ENCODE assay signal across 8 cellular contexts in genomic region chr13:20191902-20192469, GRCh38. TPM values are rescaled to one million over a fixed set of nuclear protein-coding genes. Genes with fewer than 3 reads are reported as not detected.
DNase-seq lines count a peak whose midpoint lies in the region; ATAC-seq and TF ChIP-seq lines count a peak whose summit lies in the region.

No MANE protein-coding gene starts in this region.

- DNase-seq in AG04450 (ENCODE audit: low read depth, low spot score) (no peak), HL-60 (ENCODE audit: low read depth in 1 of 2, low spot score in 1 of 2) (peak in 1 of 2 experiments; percentile 33), hepatocyte (ENCODE audit: low spot score) (peak; percentile 58), sciatic nerve (ENCODE audit: low spot score) (no peak), occipital lobe (lab: John Stamatoyannopoulos, UW) (no peak), RKO (ENCODE audit: low spot score) (no peak)
- peak; percentile 29 to 40 for DNase-seq in activated T-cell treated with anti-CD3 and anti-CD28 coated beads, Interleukin-2, amount 50 U/mL, for 48 hours

- no peaks in the 10 kb centered on the region for H3K9me2 ChIP-seq in hepatocyte (replicated peaks; ENCODE audit: insufficient read depth)

- no peaks in the 10 kb centered on the region for H3K79me2 ChIP-seq in hepatocyte

- CTCF ChIA-PET in AG04450 (lab: Charles Lee) = interaction anchor here (0.8 to 1.9 kb wide), 2 partner anchors 10 kb away, joined by 5 to 16 read pairs; no protein-coding TSS in a partner anchor

- peak; percentile 45 for ATAC-seq in sciatic nerve
- no peak for ATAC-seq in GM21717 (IDR thresholded peaks at IDR 0.05; ENCODE audit: unreplicated experiment)

- POLR2A ChIA-PET in AG04450 (lab: Yijun Ruan, JAX) = no interaction called here

- no peak overlapping the region for H3K27ac ChIP-seq in AG04450 (ENCODE audit: low read depth, low read length)
- no peak overlapping the region for H3K27ac ChIP-seq in HL-60 (replicated peaks)
- no peak overlapping the region for H3K27ac ChIP-seq in hepatocyte

- intact Hi-C loops in sciatic nerve (cut with DNase I) = loop anchor here (10.0 kb wide), 1 partner anchor 293 kb away; no protein-coding TSS in a partner anchor

- H3K4me2 ChIP-seq in hepatocyte = peak overlapping the region; percentile 98

- TF ChIP-seq CTCF in AG04450 (IDR thresholded peaks at IDR 0.05; ENCODE audit: low read depth, low read length) (no peak), HL-60 (IDR thresholded peaks at IDR 0.05; ENCODE audit: insufficient read depth, low read length) (no peak), hepatocyte (IDR thresholded peaks at IDR 0.05; ENCODE audit: poor library complexity) (no peak)

- peaks cover 13% of the 10 kb centered on the region for H3K4me1 ChIP-seq in hepatocyte (ENCODE audit: insufficient read depth)

- no peaks in the 10 kb centered on the region; the same call in 1 of the 2 replicates for H3K9me3 ChIP-seq in AG04450 (ENCODE audit: control insufficient read depth, insufficient read depth, low read length)
- no peaks in the 10 kb centered on the region for H3K9me3 ChIP-seq in hepatocyte (ENCODE audit: low read depth)

- H2AFZ ChIP-seq in hepatocyte = peak overlapping the region; percentile 96

- H3K36me3 ChIP-seq in hepatocyte (replicated peaks; ENCODE audit: insufficient read depth, low read depth) = no peaks in the 10 kb centered on the region

- WGBS in hepatocyte (ENCODE audit: low lambda C conversion rate, missing lambda C conversion rate) = 13% methylated on average over 36 of the region's 36 CpGs

- H4K20me1 ChIP-seq in hepatocyte (ENCODE audit: insufficient read depth, poor library complexity, severe bottlenecking) = no peaks in the 10 kb centered on the region

- peak overlapping the region; percentile 51 for H3K4me3 ChIP-seq in AG04450 (ENCODE audit: low read depth, low read length)
- H3K4me3 ChIP-seq in HL-60 (replicated peaks; ENCODE audit: insufficient read depth, low read length) = peak overlapping the region; percentile 53
- peak overlapping the region; percentile 46 for H3K4me3 ChIP-seq in hepatocyte

- H3K27me3 ChIP-seq in AG04450 (ENCODE audit: control insufficient read depth, insufficient read depth, low read length) = peaks cover 46% of the 10 kb centered on the region
- peaks cover 22% of the 10 kb centered on the region for H3K27me3 ChIP-seq in HL-60 (ENCODE audit: insufficient read depth, poor library complexity, severe bottlenecking)
- peaks cover 53% of the 10 kb centered on the region for H3K27me3 ChIP-seq in hepatocyte

RNA-seq across cellular contexts. Expression of gene GJB2, which starts 0.8 kb away (rescaled TPM):
- polyA plus RNA-seq in AG04450 (2011; rRNA removed) (2.8 and 3.0 TPM in 2 replicates), hepatocyte (5.9 and 11.1 TPM in 2 replicates)
- polyA minus RNA-seq in AG04450 (2011; rRNA and poly(A)+ RNA removed) = 2.2 and 2.3 TPM in 2 replicates
- total RNA-seq in hepatocyte (6.1 and 10.3 TPM in 2 replicates), sciatic nerve (6.4 TPM), occipital lobe (3.1 TPM)

RNA-seq across cellular contexts. Expression of gene GJA3, which starts 31.1 kb away (rescaled TPM):
- 2.4 and 2.7 TPM in 2 replicates for polyA plus RNA-seq in AG04450 (2011; rRNA removed)
- polyA minus RNA-seq in AG04450 (2011; rRNA and poly(A)+ RNA removed) = 2.1 and 3.1 TPM in 2 replicates
- total RNA-seq in hepatocyte = 0.16 and 0.23 TPM in 2 replicates
- polyA plus RNA-seq in hepatocyte = 0.10 and 0.16 TPM in 2 replicates
- not detected for total RNA-seq in sciatic nerve
- total RNA-seq in occipital lobe = 0.16 TPM

RNA-seq across cellular contexts. Expression of gene GJB6, which starts 40.1 kb away (rescaled TPM):
- polyA plus RNA-seq in AG04450 (2011; rRNA removed) = not detected in 2 replicates
- not detected in 2 replicates for polyA minus RNA-seq in AG04450 (2011; rRNA and poly(A)+ RNA removed)
- total RNA-seq in hepatocyte = 0.52 and 2.2 TPM in 2 replicates
- 0.79 and 1.2 TPM in 2 replicates for polyA plus RNA-seq in hepatocyte
- total RNA-seq in sciatic nerve = not detected
- 8.3 TPM for total RNA-seq in occipital lobe

Comparison
In these comparisons a context has a peak if more than half of its experiments do, and no peak if none do; other contexts are left out.
1. DNase-seq: peak in activated T-cell treated with anti-CD3 and anti-CD28 coated beads, Interleukin-2, amount 50 U/mL, for 48 hours (2 of 2) and hepatocyte (single experiment); none in AG04450 (single experiment), sciatic nerve (single experiment), occipital lobe (single experiment) and RKO (single experiment).
2. Peak in every context shown above with its lines, with median percentiles within 50 percentile points of each other: H3K4me3 ChIP-seq.